Comparison of ENCODE assay signal across 8 cellular contexts in genomic region chr12:56157201-56158028, GRCh38. TPM values are rescaled to one million over a fixed set of nuclear protein-coding genes. Genes with fewer than 3 reads are reported as not detected.
A peak's percentile ranks its signal among the peaks of the same experiment; 100 is the strongest.
DNase-seq lines count a peak whose midpoint lies in the region; ATAC-seq, FAIRE-seq and TF ChIP-seq lines count a peak whose summit lies in the region.

No MANE protein-coding gene starts in this region.

- peaks cover 18% of the 10 kb centered on the region for H4K20me1 ChIP-seq in keratinocyte (ENCODE audit: control insufficient read depth, extremely low read depth, insufficient read depth, low read length)

- H3K27me3 Mint-ChIP-seq in activated B cell treated with CpG ODN at 0.5 μM for 24 hours: no peaks in the 10 kb centered on the region

- H2AFZ ChIP-seq in keratinocyte (ENCODE audit: control insufficient read depth, low read length): peak overlapping the region; percentile 84

- peak overlapping the region; percentile 95 for H3K27ac Mint-ChIP-seq in activated B cell treated with CpG ODN at 0.5 μM for 24 hours

- H3K36me3 Mint-ChIP-seq in activated B cell treated with CpG ODN at 0.5 μM for 24 hours (ENCODE audit: low read depth): peaks cover 55% of the 10 kb centered on the region

- H3K9me3 Mint-ChIP-seq in activated B cell treated with CpG ODN at 0.5 μM for 24 hours: no peaks in the 10 kb centered on the region

- dilution Hi-C loops in keratinocyte (cut with MboI; ENCODE audit: extremely low pct_ligation_motif_present, low sequenced_read_pairs): no loop called here

- TF ChIP-seq CTCF in AG04450 (IDR thresholded peaks at IDR 0.05; ENCODE audit: low read depth, low read length) (peak; percentile 80), activated B cell treated with CpG ODN at 0.5 μM for 24 hours (IDR thresholded peaks at IDR 0.05) (no peak), keratinocyte (optimal IDR thresholded peaks at IDR 0.05 in 1 of 3, IDR thresholded peaks at IDR 0.05 in 1 of 3, conservative IDR thresholded peaks at IDR 0.05 in 1 of 3; ENCODE audit: extremely low read depth in 1 of 3, insufficient read depth in 2 of 3, low read length in 3 of 3) (peak; percentile 41 to 57 (median 47))

- peaks cover 28% of the 10 kb centered on the region for H3K79me2 ChIP-seq in keratinocyte (ENCODE audit: control insufficient read depth, insufficient read depth, low read length)

- peak overlapping the region; percentile 94 for H3K4me3 Mint-ChIP-seq in activated B cell treated with CpG ODN at 0.5 μM for 24 hours

- CTCF ChIA-PET in AG04450 (lab: Charles Lee): interaction anchor here (0.7 to 1.1 kb wide), 6 partner anchors 13 to 38 kb away, joined by 3 to 6 read pairs (median 4); partner anchors contain the start of gene SMARCC2
- CTCF ChIA-PET in activated B cell treated with CpG ODN at 0.5 μM for 24 hours (lab: Charles Lee): interaction anchor here (1.0 kb wide), 1 partner anchor 183 kb away, joined by 3 read pairs; the partner anchor contains the start of gene RAB5B

- POLR2A ChIA-PET in AG04450 (lab: Yijun Ruan, JAX): interaction anchor here (0.7 to 2.6 kb wide), 6 partner anchors 29 to 113 kb away, joined by 4 to 28 read pairs (median 6); partner anchors contain the start of genes ESYT1, RNF41 and ZC3H10
- POLR2A ChIA-PET in activated B cell treated with CpG ODN at 0.5 μM for 24 hours (lab: Charles Lee): interaction anchor here (0.7 to 4.3 kb wide), 11 partner anchors 15 to 568 kb away, joined by 3 to 67 read pairs (median 5); partner anchors contain the start of genes ESYT1, NACA, RNF41 and SMARCC2

- peaks cover 57% of the 10 kb centered on the region for H3K4me1 Mint-ChIP-seq in activated B cell treated with CpG ODN at 0.5 μM for 24 hours

- peak; percentile 35 for ATAC-seq in GM18868 (IDR thresholded peaks at IDR 0.05; ENCODE audit: unreplicated experiment)
- peak; percentile 26 for ATAC-seq in HG03139 (IDR thresholded peaks at IDR 0.05; ENCODE audit: unreplicated experiment)
- ATAC-seq in activated B cell treated with CpG ODN at 0.5 μM for 24 hours (ENCODE audit: low read depth): peak; percentile 63

- no peak for FAIRE-seq in keratinocyte (lab: Jason Lieb, UNC)

- peak overlapping the region; percentile 88 for H3K4me2 ChIP-seq in keratinocyte (ENCODE audit: control insufficient read depth, extremely low read depth, insufficient read depth, low read depth, low read length)

- H3K27ac ChIP-seq in AG04450 (ENCODE audit: low read depth, low read length) (peak overlapping the region; percentile 95), keratinocyte (ENCODE audit: control insufficient read depth, insufficient read depth, low read length) (peak overlapping the region; percentile 65)

- intact Hi-C loops in activated B cell treated with CpG ODN at 0.5 μM for 24 hours (cut with micrococcal nuclease): loop anchor here (1.0 kb wide), 5 partner anchors 31 to 184 kb away; partner anchors contain the start of genes RNF41 and ZC3H10

- H3K27me3 ChIP-seq in AG04450 (ENCODE audit: control insufficient read depth, insufficient read depth, low read length): no peaks in the 10 kb centered on the region
- H3K27me3 ChIP-seq in keratinocyte (ENCODE audit: control insufficient read depth, extremely low read depth, insufficient read depth, low read length): no peaks in the 10 kb centered on the region

- H3K4me1 ChIP-seq in keratinocyte (ENCODE audit: control insufficient read depth, extremely low read depth, insufficient read depth, low read length): peaks cover 33% of the 10 kb centered on the region

- H3K36me3 ChIP-seq in keratinocyte (ENCODE audit: control insufficient read depth in 2 of 2, extremely low read depth in 1 of 2, insufficient read depth in 2 of 2, low read length in 2 of 2): peaks cover 33 to 35% of the 10 kb centered on the region in 2 experiments

- H3K9me3 ChIP-seq in AG04450 (ENCODE audit: control insufficient read depth, insufficient read depth, low read length) (no peaks in the 10 kb centered on the region), keratinocyte (ENCODE audit: control insufficient read depth, low read depth, low read length) (no peaks in the 10 kb centered on the region)

- no peaks in the 10 kb centered on the region for H3K9me1 ChIP-seq in keratinocyte (ENCODE audit: control insufficient read depth, extremely low read depth, insufficient read depth, low read length)

- H3K4me3 ChIP-seq in AG04450 (ENCODE audit: low read depth, low read length): peak overlapping the region; percentile 99
- peak overlapping the region; percentile 61 to 84 (median 66) for H3K4me3 ChIP-seq in keratinocyte (ENCODE audit: control insufficient read depth in 2 of 3, extremely low read depth in 1 of 3, insufficient read depth in 2 of 3, low read depth in 1 of 3, low read length in 3 of 3)

- peak overlapping the region; percentile 99 for H3K9ac ChIP-seq in keratinocyte (ENCODE audit: control insufficient read depth, extremely low read depth, insufficient read depth, low read length)

- peak; percentile 64 for DNase-seq in AG04450 (ENCODE audit: low read depth, low spot score)
- peak; percentile 84 for DNase-seq in NCI-H2227 (lab: John Stamatoyannopoulos, UW; ENCODE audit: unreplicated experiment)
- peak; percentile 61 for DNase-seq in activated B cell treated with CpG ODN at 0.5 μM for 24 hours
- peak; percentile 70 for DNase-seq in central memory CD4-positive, alpha-beta T cell
- DNase-seq in keratinocyte (ENCODE audit: low read depth, low spot score): no peak
- DNase-seq in stimulated activated CD4-positive, alpha-beta T cell treated with anti-CD3 and anti-CD28 coated beads, Interleukin-12 subunit alpha, Interleukin-12 subunit beta, amount 100 ng/mL, for 24 hours (ENCODE audit: low read depth in 2 of 2): peak; percentile 33 to 40

RNA-seq across cellular contexts. Expression of gene MYL6, which starts 0.7 kb away (rescaled TPM):
- polyA plus RNA-seq in AG04450 (2011; rRNA removed) (5,661 and 5,957 TPM in 2 replicates), keratinocyte (3,666 to 4,542 TPM (median 4,521 TPM) in 3 replicates)
- 1,789 and 1,916 TPM in 2 replicates for polyA minus RNA-seq in AG04450 (2011; rRNA and poly(A)+ RNA removed)
- total RNA-seq in activated B cell treated with CpG ODN at 0.5 μM for 24 hours: 921 and 1,059 TPM in 2 replicates
- 3,303 TPM for polyA plus RNA-seq in keratinocyte (2011; ENCODE audit: low read depth)
- polyA plus RNA-seq in keratinocyte (2011; cell fraction: cytosol; rRNA removed): 4,238 and 5,249 TPM in 2 replicates
- 2,592 and 2,714 TPM in 2 replicates for polyA plus RNA-seq in keratinocyte (2011; cell fraction: nucleus; rRNA removed)
- 2,021 and 2,926 TPM in 2 replicates for polyA plus RNA-seq in keratinocyte (2012; ENCODE audit: low replicate concordance)
- 862 to 923 TPM (median 864 TPM) in 3 replicates for polyA minus RNA-seq in keratinocyte
- polyA minus RNA-seq in keratinocyte (2011; cell fraction: cytosol; rRNA and poly(A)+ RNA removed): 780 TPM
- 337 and 450 TPM in 2 replicates for polyA minus RNA-seq in keratinocyte (2011; cell fraction: nucleus; rRNA and poly(A)+ RNA removed)

RNA-seq across cellular contexts. Expression of gene MYL6B, which starts 5.0 kb away (rescaled TPM):
- polyA plus RNA-seq in AG04450 (2011; rRNA removed): 118 and 124 TPM in 2 replicates
- 51.2 and 67.1 TPM in 2 replicates for polyA minus RNA-seq in AG04450 (2011; rRNA and poly(A)+ RNA removed)
- total RNA-seq in activated B cell treated with CpG ODN at 0.5 μM for 24 hours: 25.2 and 36.2 TPM in 2 replicates
- 42.3 to 44.9 TPM (median 44.9 TPM) in 3 replicates for polyA plus RNA-seq in keratinocyte
- polyA plus RNA-seq in keratinocyte (2011; ENCODE audit: low read depth): 13.2 TPM
- 27.5 and 46.7 TPM in 2 replicates for polyA plus RNA-seq in keratinocyte (2011; cell fraction: cytosol; rRNA removed)
- 15.4 and 19.3 TPM in 2 replicates for polyA plus RNA-seq in keratinocyte (2011; cell fraction: nucleus; rRNA removed)
- polyA plus RNA-seq in keratinocyte (2012; ENCODE audit: low replicate concordance): 10.7 and 62.3 TPM in 2 replicates
- polyA minus RNA-seq in keratinocyte: 15.8 to 39.8 TPM (median 21.1 TPM) in 3 replicates
- 25.9 TPM for polyA minus RNA-seq in keratinocyte (2011; cell fraction: cytosol; rRNA and poly(A)+ RNA removed)
- 3.8 and 4.3 TPM in 2 replicates for polyA minus RNA-seq in keratinocyte (2011; cell fraction: nucleus; rRNA and poly(A)+ RNA removed)

RNA-seq across cellular contexts. Expression of gene ESYT1, which starts 29.3 kb away (rescaled TPM):
- polyA plus RNA-seq in AG04450 (2011; rRNA removed) (127 and 140 TPM in 2 replicates), keratinocyte (140 to 205 TPM (median 141 TPM) in 3 replicates)
- polyA minus RNA-seq in AG04450 (2011; rRNA and poly(A)+ RNA removed): 246 and 296 TPM in 2 replicates
- 120 and 137 TPM in 2 replicates for total RNA-seq in activated B cell treated with CpG ODN at 0.5 μM for 24 hours
- polyA plus RNA-seq in keratinocyte (2011; ENCODE audit: low read depth): 14.0 TPM
- polyA plus RNA-seq in keratinocyte (2011; cell fraction: cytosol; rRNA removed): 64.9 and 65.2 TPM in 2 replicates
- polyA plus RNA-seq in keratinocyte (2011; cell fraction: nucleus; rRNA removed): 375 and 378 TPM in 2 replicates
- polyA plus RNA-seq in keratinocyte (2012; ENCODE audit: low replicate concordance): 47.7 and 113 TPM in 2 replicates
- 263 to 371 TPM (median 328 TPM) in 3 replicates for polyA minus RNA-seq in keratinocyte
- 167 TPM for polyA minus RNA-seq in keratinocyte (2011; cell fraction: cytosol; rRNA and poly(A)+ RNA removed)
- polyA minus RNA-seq in keratinocyte (2011; cell fraction: nucleus; rRNA and poly(A)+ RNA removed): 386 and 463 TPM in 2 replicates

RNA-seq across cellular contexts. Expression of gene SMARCC2, which starts 31.9 kb away (rescaled TPM):
- polyA plus RNA-seq in AG04450 (2011; rRNA removed) (90.2 and 101 TPM in 2 replicates), keratinocyte (23.3 to 37.6 TPM (median 32.5 TPM) in 3 replicates)
- polyA minus RNA-seq in AG04450 (2011; rRNA and poly(A)+ RNA removed): 167 and 171 TPM in 2 replicates
- 109 and 136 TPM in 2 replicates for total RNA-seq in activated B cell treated with CpG ODN at 0.5 μM for 24 hours
- 15.0 TPM for polyA plus RNA-seq in keratinocyte (2011; ENCODE audit: low read depth)
- polyA plus RNA-seq in keratinocyte (2011; cell fraction: cytosol; rRNA removed): 20.2 and 21.8 TPM in 2 replicates
- polyA plus RNA-seq in keratinocyte (2011; cell fraction: nucleus; rRNA removed): 81.6 and 83.5 TPM in 2 replicates
- 15.7 and 30.9 TPM in 2 replicates for polyA plus RNA-seq in keratinocyte (2012; ENCODE audit: low replicate concordance)
- 28.8 to 59.6 TPM (median 38.5 TPM) in 3 replicates for polyA minus RNA-seq in keratinocyte
- polyA minus RNA-seq in keratinocyte (2011; cell fraction: cytosol; rRNA and poly(A)+ RNA removed): 33.2 TPM
- 59.7 and 65.7 TPM in 2 replicates for polyA minus RNA-seq in keratinocyte (2011; cell fraction: nucleus; rRNA and poly(A)+ RNA removed)

RNA-seq across cellular contexts. Expression of gene ZC3H10, which starts 39.3 kb away (rescaled TPM):
- 1.5 and 1.9 TPM in 2 replicates for polyA plus RNA-seq in AG04450 (2011; rRNA removed)
- polyA minus RNA-seq in AG04450 (2011; rRNA and poly(A)+ RNA removed): 6.9 and 8.0 TPM in 2 replicates
- 15.4 and 17.1 TPM in 2 replicates for total RNA-seq in activated B cell treated with CpG ODN at 0.5 μM for 24 hours
- polyA plus RNA-seq in keratinocyte: 0.81 to 1.0 TPM (median 0.85 TPM) in 3 replicates
- 0.89 TPM for polyA plus RNA-seq in keratinocyte (2011; ENCODE audit: low read depth)
- polyA plus RNA-seq in keratinocyte (2011; cell fraction: cytosol; rRNA removed): 0.43 and 0.44 TPM in 2 replicates
- 1.1 and 1.2 TPM in 2 replicates for polyA plus RNA-seq in keratinocyte (2011; cell fraction: nucleus; rRNA removed)
- polyA plus RNA-seq in keratinocyte (2012; ENCODE audit: low replicate concordance): 1.0 and 1.2 TPM in 2 replicates
- 0.96 to 3.8 TPM (median 3.7 TPM) in 3 replicates for polyA minus RNA-seq in keratinocyte
- 0.58 TPM for polyA minus RNA-seq in keratinocyte (2011; cell fraction: cytosol; rRNA and poly(A)+ RNA removed)
- 0.95 and 1.2 TPM in 2 replicates for polyA minus RNA-seq in keratinocyte (2011; cell fraction: nucleus; rRNA and poly(A)+ RNA removed)
